ENCODE assay signal across 8 cellular contexts in the genomic region with DNA sequence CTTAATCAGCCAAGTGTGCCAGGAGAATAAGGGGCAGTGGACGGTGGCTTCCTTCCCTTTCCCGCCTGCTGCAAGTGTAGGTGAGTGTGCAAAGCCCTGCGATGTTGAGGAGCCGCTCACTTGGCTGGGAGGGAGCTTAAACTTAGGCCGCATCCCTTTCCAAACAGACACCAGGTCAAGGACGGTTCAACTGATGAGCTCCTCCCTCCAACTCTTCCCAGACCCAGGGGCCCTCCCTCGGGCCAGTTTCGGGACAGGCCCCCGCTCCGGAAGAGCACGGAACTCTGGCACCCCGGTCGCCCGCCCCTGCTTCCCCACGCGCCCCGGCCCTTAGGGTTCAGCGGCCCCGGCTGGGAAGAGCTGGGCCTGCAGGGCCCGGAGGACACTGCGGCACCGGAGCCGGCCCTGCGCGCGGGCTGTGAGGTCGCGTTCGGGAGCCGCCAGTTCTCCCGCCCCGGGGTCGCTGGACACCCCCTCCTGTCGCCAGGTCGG. TPM values are rescaled to one million over a fixed set of nuclear protein-coding genes. Genes with fewer than 3 reads are reported as not detected.
DNase-seq lines count a peak whose midpoint lies in the region; ATAC-seq and TF ChIP-seq lines count a peak whose summit lies in the region.

No MANE protein-coding gene starts in this region.

- H3K36me3 Mint-ChIP-seq in activated CD4-positive, alpha-beta T cell treated with anti-CD3 and anti-CD28 coated beads, Interleukin-2, amount 10 ng/mL, durations not matched to agents 24 days and 14 days (ENCODE audit: low read depth): peaks cover 52% of the 10 kb centered on the region

- no peaks in the 10 kb centered on the region for H3K27me3 ChIP-seq in OCI-LY3 (ENCODE audit: low read depth, low read length)
- no peaks in the 10 kb centered on the region for H3K27me3 ChIP-seq in mammary epithelial cell (ENCODE audit: insufficient read depth, low read length)

- intact Hi-C loops in activated CD4-positive, alpha-beta T cell treated with anti-CD3 and anti-CD28 coated beads, Interleukin-2, amount 10 ng/mL, durations not matched to agents 24 days and 14 days (cut with micrococcal nuclease): loop anchor here (2.0 to 10.0 kb wide), 3 partner anchors 274 to 484 kb away; partner anchors contain the start of genes CLPTM1L and LPCAT1
- intact Hi-C loops in mammary epithelial cell (cut with micrococcal nuclease): loop anchor here (1.0 kb wide), 1 partner anchor 9 kb away; no protein-coding TSS in a partner anchor

- no peaks in the 10 kb centered on the region for H3K27me3 Mint-ChIP-seq in activated CD4-positive, alpha-beta T cell treated with anti-CD3 and anti-CD28 coated beads, Interleukin-2, amount 10 ng/mL, durations not matched to agents 24 days and 14 days

- dilution Hi-C loops in mammary epithelial cell (cut with HindIII; ENCODE audit: low sequenced_read_pairs): no loop called here

- H3K9ac ChIP-seq in OCI-LY3 (ENCODE audit: low read length) (peak overlapping the region; percentile 73), mammary epithelial cell (ENCODE audit: insufficient read depth, low read length) (peak overlapping the region; percentile 76)

- peak overlapping the region; percentile 90 for H3K4me3 Mint-ChIP-seq in activated CD4-positive, alpha-beta T cell treated with anti-CD3 and anti-CD28 coated beads, Interleukin-2, amount 10 ng/mL, durations not matched to agents 24 days and 14 days

- CTCF ChIA-PET in mammary epithelial cell (lab: Charles Lee; ENCODE audit: low non-redundant PET): no interaction called here

- H3K79me2 ChIP-seq in OCI-LY3 (ENCODE audit: low read length) (peaks cover 63% of the 10 kb centered on the region), mammary epithelial cell (ENCODE audit: insufficient read depth, low read length) (peaks cover 75% of the 10 kb centered on the region)

- H3K4me3 ChIP-seq in OCI-LY3 (ENCODE audit: low read length): peak overlapping the region; percentile 97
- peak overlapping the region; percentile 69 to 86 (median 74) for H3K4me3 ChIP-seq in mammary epithelial cell (replicated peaks in 1 of 3; ENCODE audit: insufficient read depth in 1 of 3, low read depth in 2 of 3, low read length in 3 of 3)

- 5% methylated on average over 5 of the region's 35 CpGs for WGBS in mammary epithelial cell (ENCODE audit: low coverage, missing lambda C conversion rate)

- H3K4me1 Mint-ChIP-seq in activated CD4-positive, alpha-beta T cell treated with anti-CD3 and anti-CD28 coated beads, Interleukin-2, amount 10 ng/mL, durations not matched to agents 24 days and 14 days: peaks cover 52% of the 10 kb centered on the region

- no peak overlapping the region for H2AFZ ChIP-seq in OCI-LY3 (ENCODE audit: low read depth, low read length)
- H2AFZ ChIP-seq in mammary epithelial cell (ENCODE audit: low read depth, low read length): peak overlapping the region; percentile 67

- no peaks in the 10 kb centered on the region for H3K9me3 Mint-ChIP-seq in activated CD4-positive, alpha-beta T cell treated with anti-CD3 and anti-CD28 coated beads, Interleukin-2, amount 10 ng/mL, durations not matched to agents 24 days and 14 days

- TF ChIP-seq CTCF in OCI-LY3 (IDR thresholded peaks at IDR 0.05; ENCODE audit: low read depth, low read length) (no peak), mammary epithelial cell (conservative IDR thresholded peaks at IDR 0.05 in 1 of 2, IDR thresholded peaks at IDR 0.05 in 1 of 2; ENCODE audit: extremely low read depth in 1 of 2, insufficient read depth in 1 of 2, low read depth in 1 of 2, low read length in 2 of 2) (no peak)

- H4K20me1 ChIP-seq in OCI-LY3 (ENCODE audit: insufficient read depth, low read length): no peaks in the 10 kb centered on the region
- H4K20me1 ChIP-seq in mammary epithelial cell (ENCODE audit: insufficient read depth, low read length): no peaks in the 10 kb centered on the region

- H3K4me2 ChIP-seq in OCI-LY3 (ENCODE audit: low read length) (peak overlapping the region; percentile 88), mammary epithelial cell (ENCODE audit: insufficient read depth, low read depth, low read length) (peak overlapping the region; percentile 85)

- peak; percentile 82 for DNase-seq in activated CD4-positive, alpha-beta T cell treated with anti-CD3 and anti-CD28 coated beads, Interleukin-2, amount 10 ng/mL, durations not matched to agents 24 days and 14 days
- DNase-seq in activated CD4-positive, alpha-beta T cell treated with anti-CD3 and anti-CD28 coated beads, Interleukin-2, amount 50 U/mL, for 4 hours: no peak
- peak; percentile 17 for DNase-seq in mammary epithelial cell
- DNase-seq in left lobe of liver (ENCODE audit: low spot score): peak; percentile 61
- DNase-seq in stimulated activated naive CD4-positive, alpha-beta T cell treated with Interleukin-2 at 50 U/mL for 16 hours (lab: John Stamatoyannopoulos, UW): peak; percentile 13
- DNase-seq in NCI-H187 treated with DMSO at 0.1 percent for 48 hours (lab: John Stamatoyannopoulos, UW): no peak

- H3K27ac Mint-ChIP-seq in activated CD4-positive, alpha-beta T cell treated with anti-CD3 and anti-CD28 coated beads, Interleukin-2, amount 10 ng/mL, durations not matched to agents 24 days and 14 days: peak overlapping the region; percentile 85

- H3K9me3 ChIP-seq in OCI-LY3 (ENCODE audit: insufficient read depth, low read length): no peaks in the 10 kb centered on the region
- peaks cover 3% of the 10 kb centered on the region for H3K9me3 ChIP-seq in mammary epithelial cell (replicated peaks; ENCODE audit: insufficient read depth, low read length)

- H3K27ac ChIP-seq in OCI-LY3 (ENCODE audit: low read length) (peak overlapping the region; percentile 45), mammary epithelial cell (ENCODE audit: insufficient read depth, low read depth, low read length) (peak overlapping the region; percentile 59)

- in situ Hi-C loops in mammary epithelial cell (cut with MboI; ENCODE audit: low sequenced_read_pairs in 2 of 2): loop anchor here in 1 of 2 donors (25.0 kb wide), 1 partner anchor 213 kb away; no protein-coding TSS in a partner anchor

- ATAC-seq in HG02642 (IDR thresholded peaks at IDR 0.05; ENCODE audit: poor library complexity, unreplicated experiment) (peak; percentile 32), left lobe of liver (peak; percentile 68)

- peaks cover 7% of the 10 kb centered on the region; the same call in 1 of the 2 replicates for H3K4me1 ChIP-seq in OCI-LY3 (ENCODE audit: low read length)
- peaks cover 27% of the 10 kb centered on the region for H3K4me1 ChIP-seq in mammary epithelial cell (ENCODE audit: insufficient read depth, low read length)

- H3K36me3 ChIP-seq in OCI-LY3 (replicated peaks; ENCODE audit: low read depth, low read length) (peaks cover 20% of the 10 kb centered on the region), mammary epithelial cell (ENCODE audit: insufficient read depth, low read length) (peaks cover 21% of the 10 kb centered on the region)

- no TSS peak for BruUV-seq in mammary epithelial cell (replicated peaks; lab: Mats Ljungman, UMichigan)

RNA-seq across cellular contexts. Expression of gene MRPL36, which starts 0.5 kb away (rescaled TPM):
- total RNA-seq in activated CD4-positive, alpha-beta T cell treated with anti-CD3 and anti-CD28 coated beads, Interleukin-2, amount 10 ng/mL, durations not matched to agents 24 days and 14 days: 107 and 108 TPM in 2 replicates
- total RNA-seq in mammary epithelial cell (10 to 100 TPM; 47.2 to 82.2 TPM), left lobe of liver (31.1 TPM)
- 117 TPM for polyA plus RNA-seq in mammary epithelial cell
- 54.6 TPM for polyA minus RNA-seq in mammary epithelial cell

RNA-seq across cellular contexts. Expression of gene NDUFS6, which starts 2.1 kb away (rescaled TPM):
- total RNA-seq in activated CD4-positive, alpha-beta T cell treated with anti-CD3 and anti-CD28 coated beads, Interleukin-2, amount 10 ng/mL, durations not matched to agents 24 days and 14 days: 37.8 and 40.3 TPM in 2 replicates
- total RNA-seq in mammary epithelial cell (10 to 100 TPM; 13.5 to 47.7 TPM), left lobe of liver (27.0 TPM)
- 127 TPM for polyA plus RNA-seq in mammary epithelial cell
- polyA minus RNA-seq in mammary epithelial cell: 17.7 TPM

Comparison
In these comparisons a context has a peak if more than half of its experiments do, and no peak if none do; other contexts are left out.
1. DNase-seq: peak in activated CD4-positive, alpha-beta T cell treated with anti-CD3 and anti-CD28 coated beads, Interleukin-2, amount 10 ng/mL, durations not matched to agents 24 days and 14 days (single experiment), mammary epithelial cell (single experiment), left lobe of liver (single experiment) and stimulated activated naive CD4-positive, alpha-beta T cell treated with Interleukin-2 at 50 U/mL for 16 hours (single experiment); none in activated CD4-positive, alpha-beta T cell treated with anti-CD3 and anti-CD28 coated beads, Interleukin-2, amount 50 U/mL, for 4 hours (0 of 2) and NCI-H187 treated with DMSO at 0.1 percent for 48 hours (single experiment).